8 cellular contexts compared by ENCODE assay signal in genomic region chr1:109621402-109622101, GRCh38. TPM values are rescaled to one million over a fixed set of nuclear protein-coding genes. Genes with fewer than 3 reads are reported as not detected.
DNase-seq lines count a peak whose midpoint lies in the region; ATAC-seq, FAIRE-seq and TF ChIP-seq lines count a peak whose summit lies in the region.

No MANE protein-coding gene starts in this region.

- H3K4me1 Mint-ChIP-seq in central memory CD8-positive, alpha-beta T cell: peaks cover 52% of the 10 kb centered on the region

- H3K4me1 ChIP-seq in HUES64 (ENCODE audit: insufficient read depth, low read length) (peaks cover 34% of the 10 kb centered on the region), muscle layer of colon (ENCODE audit: insufficient read depth, low read length) (peaks cover 35% of the 10 kb centered on the region)

- H3K4me3 ChIP-seq in AG09309 (ENCODE audit: control insufficient read depth, low read depth, low read length) (peak overlapping the region; percentile 89), HUES64 (ENCODE audit: low read length) (peak overlapping the region; percentile 85), muscle layer of colon (ENCODE audit: low read depth in 1 of 2, low read length in 2 of 2) (peak overlapping the region; percentile 72 to 97)

- no peak overlapping the region for H3K9ac ChIP-seq in HUES64 (ENCODE audit: low read depth, low read length)
- no peak overlapping the region for H3K9ac ChIP-seq in muscle layer of colon (ENCODE audit: low read length)

- DNase-seq in AG09309 (ENCODE audit: low read depth): no peak
- DNase-seq in central memory CD8-positive, alpha-beta T cell (ENCODE audit: low spot score in 2 of 2): no peak
- DNase-seq in NCI-H1694 (lab: John Stamatoyannopoulos, UW): no peak
- no peak for DNase-seq in COLO668 (lab: John Stamatoyannopoulos, UW; ENCODE audit: unreplicated experiment)
- no peak for DNase-seq in RCC 7860 (ENCODE audit: low spot score)
- no peak for DNase-seq in NCI-H69 (lab: John Stamatoyannopoulos, UW)

- H3K27me3 Mint-ChIP-seq in central memory CD8-positive, alpha-beta T cell: no peaks in the 10 kb centered on the region

- H3K27me3 ChIP-seq in HUES64 (ENCODE audit: insufficient read depth, low read length): no peaks in the 10 kb centered on the region
- H3K27me3 ChIP-seq in muscle layer of colon (ENCODE audit: control insufficient read depth in 1 of 2, insufficient read depth in 2 of 2, low read length in 2 of 2): no peaks in the 10 kb centered on the region

- no peak overlapping the region for H3K27ac ChIP-seq in HUES64 (ENCODE audit: low read depth, low read length)
- peak overlapping the region; percentile 55 for H3K27ac ChIP-seq in muscle layer of colon (ENCODE audit: low read depth, low read length)

- peaks cover 14% of the 10 kb centered on the region for H3K36me3 Mint-ChIP-seq in central memory CD8-positive, alpha-beta T cell (ENCODE audit: insufficient read depth)

- 75% methylated on average over 12 of the region's 12 CpGs for WGBS in HUES64

- TF ChIP-seq CTCF in AG09309 (IDR thresholded peaks at IDR 0.05; ENCODE audit: control insufficient read depth, insufficient read depth, low read depth, low read length, missing control alignments): no peak

- 0 out of 2 replicates have a peak, but pooled peaks cover 4% of the 10 kb centered on the region for H3K36me3 ChIP-seq in HUES64 (ENCODE audit: insufficient read depth, low read length)
- H3K36me3 ChIP-seq in muscle layer of colon (ENCODE audit: insufficient read depth, low read length): no peaks in the 10 kb centered on the region

- no peak for FAIRE-seq in RCC 7860 (lab: Jason Lieb, UNC)

- no peaks in the 10 kb centered on the region for H3K9me3 Mint-ChIP-seq in central memory CD8-positive, alpha-beta T cell

- H3K9me3 ChIP-seq in HUES64 (ENCODE audit: insufficient read depth, low read depth, low read length) (no peaks in the 10 kb centered on the region), muscle layer of colon (ENCODE audit: low read length) (no peaks in the 10 kb centered on the region)

- peak overlapping the region; percentile 99 for H3K27ac Mint-ChIP-seq in central memory CD8-positive, alpha-beta T cell (ENCODE audit: low read depth)

- ATAC-seq in central memory CD8-positive, alpha-beta T cell (replicated peaks; ENCODE audit: extremely low read depth, poor library complexity, severe bottlenecking): peak; percentile 27

- H3K4me3 Mint-ChIP-seq in central memory CD8-positive, alpha-beta T cell: peak overlapping the region; percentile 97

RNA-seq across cellular contexts. Expression of gene AMPD2, which starts 1.9 kb away (rescaled TPM):
- polyA plus RNA-seq in HUES64 (2013, experiment 1 of 2): 33.8 TPM
- 32.0 TPM for polyA plus RNA-seq in HUES64 (2013, experiment 2 of 2)

RNA-seq across cellular contexts. Expression of gene GNAT2, which starts 2.1 kb away (rescaled TPM):
- polyA plus RNA-seq in HUES64 (2013, experiment 1 of 2): 0.15 TPM
- not detected for polyA plus RNA-seq in HUES64 (2013, experiment 2 of 2)

RNA-seq across cellular contexts. Expression of gene GSTM4, which starts 34.3 kb away (rescaled TPM):
- polyA plus RNA-seq in HUES64 (2013, experiment 1 of 2): 8.5 TPM
- polyA plus RNA-seq in HUES64 (2013, experiment 2 of 2): 12.2 TPM

RNA-seq across cellular contexts. Expression of gene GSTM2, which starts 46.3 kb away (rescaled TPM):
- polyA plus RNA-seq in HUES64 (2013, experiment 1 of 2): 11.1 TPM
- polyA plus RNA-seq in HUES64 (2013, experiment 2 of 2): 17.1 TPM
